In the genomic region with DNA sequence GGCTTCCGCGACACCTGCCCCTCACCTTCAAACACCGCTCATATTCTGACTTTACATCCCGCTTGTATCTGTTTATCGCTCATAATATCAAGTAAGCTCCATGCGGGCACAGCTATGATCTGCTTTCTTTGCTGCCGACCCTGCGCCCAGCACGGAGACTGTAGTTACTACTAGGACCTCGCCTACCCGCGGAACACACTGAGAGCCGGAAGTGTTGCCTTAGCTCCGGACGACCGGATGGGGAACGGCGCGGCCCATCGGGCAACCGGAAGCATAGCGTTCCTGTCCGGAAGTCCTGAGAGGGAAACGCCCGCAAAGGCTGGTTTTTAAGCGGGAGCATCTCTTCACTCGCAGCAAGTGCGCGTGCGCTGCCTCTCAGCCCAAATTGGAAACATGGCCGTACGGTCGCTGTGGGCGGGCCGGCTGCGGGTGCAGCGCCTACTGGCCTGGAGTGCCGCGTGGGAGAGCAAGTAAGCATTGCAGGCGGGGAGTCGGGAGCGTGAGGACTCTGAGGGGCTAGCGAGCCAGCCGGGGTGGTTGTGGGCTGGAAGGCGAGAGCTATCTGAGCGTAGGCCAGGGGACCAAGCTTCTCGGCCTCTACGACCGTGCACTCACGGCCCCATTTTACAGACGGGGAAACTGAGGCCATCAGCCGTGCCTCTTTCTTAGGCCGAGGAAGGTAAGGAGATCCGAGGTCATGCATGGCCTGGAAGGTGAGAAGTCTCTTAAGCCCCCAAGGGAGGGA, we compare ENCODE assay signal across 1 cellular context.
TF ChIP-seq lines count a peak whose summit lies in the region.

A gene with protein sequence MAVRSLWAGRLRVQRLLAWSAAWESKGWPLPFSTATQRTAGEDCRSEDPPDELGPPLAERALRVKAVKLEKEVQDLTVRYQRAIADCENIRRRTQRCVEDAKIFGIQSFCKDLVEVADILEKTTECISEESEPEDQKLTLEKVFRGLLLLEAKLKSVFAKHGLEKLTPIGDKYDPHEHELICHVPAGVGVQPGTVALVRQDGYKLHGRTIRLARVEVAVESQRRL (plus strand): TSS at position 353 of the 745 bp plus-strand sequence. CDS start 41 bp downstream, at position 394.

TF ChIP-seq in HepG2, 621 proteins besides CTCF, POLR2A, EP300 and RAD21 (continued from another document and continues in another):
- TF ChIP-seq, protein P1, sequence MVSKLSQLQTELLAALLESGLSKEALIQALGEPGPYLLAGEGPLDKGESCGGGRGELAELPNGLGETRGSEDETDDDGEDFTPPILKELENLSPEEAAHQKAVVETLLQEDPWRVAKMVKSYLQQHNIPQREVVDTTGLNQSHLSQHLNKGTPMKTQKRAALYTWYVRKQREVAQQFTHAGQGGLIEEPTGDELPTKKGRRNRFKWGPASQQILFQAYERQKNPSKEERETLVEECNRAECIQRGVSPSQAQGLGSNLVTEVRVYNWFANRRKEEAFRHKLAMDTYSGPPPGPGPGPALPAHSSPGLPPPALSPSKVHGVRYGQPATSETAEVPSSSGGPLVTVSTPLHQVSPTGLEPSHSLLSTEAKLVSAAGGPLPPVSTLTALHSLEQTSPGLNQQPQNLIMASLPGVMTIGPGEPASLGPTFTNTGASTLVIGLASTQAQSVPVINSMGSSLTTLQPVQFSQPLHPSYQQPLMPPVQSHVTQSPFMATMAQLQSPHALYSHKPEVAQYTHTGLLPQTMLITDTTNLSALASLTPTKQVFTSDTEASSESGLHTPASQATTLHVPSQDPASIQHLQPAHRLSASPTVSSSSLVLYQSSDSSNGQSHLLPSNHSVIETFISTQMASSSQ (IDR thresholded peaks at IDR 0.05; ENCODE audit: low read depth) = no peak; the same call in 1 of the 2 replicates
- TF ChIP-seq, protein P1 (CRISPR knock-in tag; IDR thresholded peaks at IDR 0.05; ENCODE audit: borderline replicate concordance) = peak; percentile 55; the same call in 1 of the 2 replicates
- TF ChIP-seq, protein P2, sequence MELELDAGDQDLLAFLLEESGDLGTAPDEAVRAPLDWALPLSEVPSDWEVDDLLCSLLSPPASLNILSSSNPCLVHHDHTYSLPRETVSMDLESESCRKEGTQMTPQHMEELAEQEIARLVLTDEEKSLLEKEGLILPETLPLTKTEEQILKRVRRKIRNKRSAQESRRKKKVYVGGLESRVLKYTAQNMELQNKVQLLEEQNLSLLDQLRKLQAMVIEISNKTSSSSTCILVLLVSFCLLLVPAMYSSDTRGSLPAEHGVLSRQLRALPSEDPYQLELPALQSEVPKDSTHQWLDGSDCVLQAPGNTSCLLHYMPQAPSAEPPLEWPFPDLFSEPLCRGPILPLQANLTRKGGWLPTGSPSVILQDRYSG (CRISPR knock-in tag; IDR thresholded peaks at IDR 0.05) = peak; percentile 71; the same call in 1 of the 2 replicates
- TF ChIP-seq KLF12 (CRISPR knock-in tag; IDR thresholded peaks at IDR 0.05; ENCODE audit: borderline replicate concordance) (peak; percentile 93; the same call in 1 of the 2 replicates), ZNF564 (CRISPR knock-in tag; IDR thresholded peaks at IDR 0.05) (0 out of 2 replicates have a peak, but pooled peaks have one; percentile 73), NR1H2 (CRISPR knock-in tag; IDR thresholded peaks at IDR 0.05; ENCODE audit: borderline replicate concordance, low read depth) (peak; percentile 44; the same call in 1 of the 2 replicates), JARID2 (CRISPR knock-in tag; IDR thresholded peaks at IDR 0.05; ENCODE audit: insufficient replicate concordance) (peak; percentile 95), ZNF333 (CRISPR knock-in tag; IDR thresholded peaks at IDR 0.05; ENCODE audit: borderline replicate concordance) (no peak), ZNF790 (CRISPR knock-in tag; IDR thresholded peaks at IDR 0.05; ENCODE audit: borderline replicate concordance) (peak; percentile 79; the same call in 1 of the 2 replicates), ZFP82 (CRISPR knock-in tag; IDR thresholded peaks at IDR 0.05; ENCODE audit: borderline replicate concordance) (peak; percentile 75; the same call in 1 of the 2 replicates), SRSF1 (optimal IDR thresholded peaks at IDR 0.05; ENCODE audit: low read depth, low read length) (peak; percentile 84), RARA (CRISPR knock-in tag; IDR thresholded peaks at IDR 0.05) (peak; percentile 29), RAD51 (IDR thresholded peaks at IDR 0.05; ENCODE audit: borderline replicate concordance) (no peak), FUBP1 (CRISPR knock-in tag; IDR thresholded peaks at IDR 0.05; ENCODE audit: borderline replicate concordance) (no peak), ZNF574 (CRISPR knock-in tag; IDR thresholded peaks at IDR 0.05) (peak; percentile 95), ZNF615 (CRISPR knock-in tag; IDR thresholded peaks at IDR 0.05; ENCODE audit: borderline replicate concordance) (no peak), ELF3 (CRISPR knock-in tag; IDR thresholded peaks at IDR 0.05) (peak; percentile 94), MAF1 (CRISPR knock-in tag; IDR thresholded peaks at IDR 0.05; ENCODE audit: borderline replicate concordance) (0 out of 2 replicates have a peak, but pooled peaks have one; percentile 36), ARID2 (CRISPR knock-in tag; IDR thresholded peaks at IDR 0.05; ENCODE audit: borderline replicate concordance) (peak; percentile 94), POLR2AphosphoS5 (IDR thresholded peaks at IDR 0.05; ENCODE audit: low read depth, low read length) (peak; percentile 90), ZSCAN12 (CRISPR knock-in tag; IDR thresholded peaks at IDR 0.05) (0 out of 2 replicates have a peak, but pooled peaks have one; percentile 21), MIER2 (CRISPR knock-in tag; IDR thresholded peaks at IDR 0.05) (peak; percentile 49; the same call in 1 of the 2 replicates), ZNF44 (CRISPR knock-in tag; IDR thresholded peaks at IDR 0.05) (peak; percentile 90; the same call in 1 of the 2 replicates), SIX1 (CRISPR knock-in tag; IDR thresholded peaks at IDR 0.05; ENCODE audit: borderline replicate concordance) (0 out of 2 replicates have a peak, but pooled peaks have one; percentile 13), TP53 (CRISPR knock-in tag; conservative IDR thresholded peaks at IDR 0.05) (peak; percentile 33; the same call in 1 of the 2 replicates)
- TF ChIP-seq, protein P3, sequence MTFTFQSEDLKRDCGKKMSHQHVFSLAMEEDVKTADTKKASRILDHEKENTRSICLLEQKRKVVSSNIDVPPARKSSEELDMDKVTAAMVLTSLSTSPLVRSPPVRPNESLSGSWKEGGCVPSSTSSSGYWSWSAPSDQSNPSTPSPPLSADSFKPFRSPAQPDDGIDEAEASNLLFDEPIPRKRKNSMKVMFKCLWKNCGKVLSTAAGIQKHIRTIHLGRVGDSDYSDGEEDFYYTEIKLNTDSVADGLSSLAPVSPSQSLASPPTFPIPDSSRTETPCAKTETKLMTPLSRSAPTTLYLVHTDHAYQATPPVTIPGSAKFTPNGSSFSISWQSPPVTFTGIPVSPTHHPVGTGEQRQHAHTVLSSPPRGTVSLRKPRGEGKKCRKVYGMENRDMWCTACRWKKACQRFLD (CRISPR knock-in tag; IDR thresholded peaks at IDR 0.05; ENCODE audit: borderline replicate concordance) = peak; percentile 25; the same call in 1 of the 2 replicates
- TF ChIP-seq, protein P4, sequence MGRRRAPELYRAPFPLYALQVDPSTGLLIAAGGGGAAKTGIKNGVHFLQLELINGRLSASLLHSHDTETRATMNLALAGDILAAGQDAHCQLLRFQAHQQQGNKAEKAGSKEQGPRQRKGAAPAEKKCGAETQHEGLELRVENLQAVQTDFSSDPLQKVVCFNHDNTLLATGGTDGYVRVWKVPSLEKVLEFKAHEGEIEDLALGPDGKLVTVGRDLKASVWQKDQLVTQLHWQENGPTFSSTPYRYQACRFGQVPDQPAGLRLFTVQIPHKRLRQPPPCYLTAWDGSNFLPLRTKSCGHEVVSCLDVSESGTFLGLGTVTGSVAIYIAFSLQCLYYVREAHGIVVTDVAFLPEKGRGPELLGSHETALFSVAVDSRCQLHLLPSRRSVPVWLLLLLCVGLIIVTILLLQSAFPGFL (CRISPR knock-in tag; IDR thresholded peaks at IDR 0.05) = no peak
- TF ChIP-seq, protein P5, sequence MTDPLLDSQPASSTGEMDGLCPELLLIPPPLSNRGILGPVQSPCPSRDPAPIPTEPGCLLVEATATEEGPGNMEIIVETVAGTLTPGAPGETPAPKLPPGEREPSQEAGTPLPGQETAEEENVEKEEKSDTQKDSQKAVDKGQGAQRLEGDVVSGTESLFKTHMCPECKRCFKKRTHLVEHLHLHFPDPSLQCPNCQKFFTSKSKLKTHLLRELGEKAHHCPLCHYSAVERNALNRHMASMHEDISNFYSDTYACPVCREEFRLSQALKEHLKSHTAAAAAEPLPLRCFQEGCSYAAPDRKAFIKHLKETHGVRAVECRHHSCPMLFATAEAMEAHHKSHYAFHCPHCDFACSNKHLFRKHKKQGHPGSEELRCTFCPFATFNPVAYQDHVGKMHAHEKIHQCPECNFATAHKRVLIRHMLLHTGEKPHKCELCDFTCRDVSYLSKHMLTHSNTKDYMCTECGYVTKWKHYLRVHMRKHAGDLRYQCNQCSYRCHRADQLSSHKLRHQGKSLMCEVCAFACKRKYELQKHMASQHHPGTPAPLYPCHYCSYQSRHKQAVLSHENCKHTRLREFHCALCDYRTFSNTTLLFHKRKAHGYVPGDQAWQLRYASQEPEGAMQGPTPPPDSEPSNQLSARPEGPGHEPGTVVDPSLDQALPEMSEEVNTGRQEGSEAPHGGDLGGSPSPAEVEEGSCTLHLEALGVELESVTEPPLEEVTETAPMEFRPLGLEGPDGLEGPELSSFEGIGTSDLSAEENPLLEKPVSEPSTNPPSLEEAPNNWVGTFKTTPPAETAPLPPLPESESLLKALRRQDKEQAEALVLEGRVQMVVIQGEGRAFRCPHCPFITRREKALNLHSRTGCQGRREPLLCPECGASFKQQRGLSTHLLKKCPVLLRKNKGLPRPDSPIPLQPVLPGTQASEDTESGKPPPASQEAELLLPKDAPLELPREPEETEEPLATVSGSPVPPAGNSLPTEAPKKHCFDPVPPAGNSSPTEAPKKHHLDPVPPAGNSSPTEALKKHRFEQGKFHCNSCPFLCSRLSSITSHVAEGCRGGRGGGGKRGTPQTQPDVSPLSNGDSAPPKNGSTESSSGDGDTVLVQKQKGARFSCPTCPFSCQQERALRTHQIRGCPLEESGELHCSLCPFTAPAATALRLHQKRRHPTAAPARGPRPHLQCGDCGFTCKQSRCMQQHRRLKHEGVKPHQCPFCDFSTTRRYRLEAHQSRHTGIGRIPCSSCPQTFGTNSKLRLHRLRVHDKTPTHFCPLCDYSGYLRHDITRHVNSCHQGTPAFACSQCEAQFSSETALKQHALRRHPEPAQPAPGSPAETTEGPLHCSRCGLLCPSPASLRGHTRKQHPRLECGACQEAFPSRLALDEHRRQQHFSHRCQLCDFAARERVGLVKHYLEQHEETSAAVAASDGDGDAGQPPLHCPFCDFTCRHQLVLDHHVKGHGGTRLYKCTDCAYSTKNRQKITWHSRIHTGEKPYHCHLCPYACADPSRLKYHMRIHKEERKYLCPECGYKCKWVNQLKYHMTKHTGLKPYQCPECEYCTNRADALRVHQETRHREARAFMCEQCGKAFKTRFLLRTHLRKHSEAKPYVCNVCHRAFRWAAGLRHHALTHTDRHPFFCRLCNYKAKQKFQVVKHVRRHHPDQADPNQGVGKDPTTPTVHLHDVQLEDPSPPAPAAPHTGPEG (CRISPR knock-in tag; IDR thresholded peaks at IDR 0.05) = 0 out of 2 replicates have a peak, but pooled peaks have one; percentile 35
- TF ChIP-seq, protein P6, sequence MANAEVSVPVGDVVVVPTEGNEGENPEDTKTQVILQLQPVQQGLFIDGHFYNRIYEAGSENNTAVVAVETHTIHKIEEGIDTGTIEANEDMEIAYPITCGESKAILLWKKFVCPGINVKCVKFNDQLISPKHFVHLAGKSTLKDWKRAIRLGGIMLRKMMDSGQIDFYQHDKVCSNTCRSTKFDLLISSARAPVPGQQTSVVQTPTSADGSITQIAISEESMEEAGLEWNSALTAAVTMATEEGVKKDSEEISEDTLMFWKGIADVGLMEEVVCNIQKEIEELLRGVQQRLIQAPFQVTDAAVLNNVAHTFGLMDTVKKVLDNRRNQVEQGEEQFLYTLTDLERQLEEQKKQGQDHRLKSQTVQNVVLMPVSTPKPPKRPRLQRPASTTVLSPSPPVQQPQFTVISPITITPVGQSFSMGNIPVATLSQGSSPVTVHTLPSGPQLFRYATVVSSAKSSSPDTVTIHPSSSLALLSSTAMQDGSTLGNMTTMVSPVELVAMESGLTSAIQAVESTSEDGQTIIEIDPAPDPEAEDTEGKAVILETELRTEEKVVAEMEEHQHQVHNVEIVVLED (CRISPR knock-in tag; IDR thresholded peaks at IDR 0.05; ENCODE audit: borderline replicate concordance) = peak; percentile 81
